20 cellular contexts compared by ENCODE assay signal in genomic region chr7:39691821-39692220, GRCh38.
DNase-seq lines count a peak whose midpoint lies in the region; ATAC-seq and TF ChIP-seq lines count a peak whose summit lies in the region.
"Had no signal": no experiment of that assay in that cellular context is flagged by ENCODE, and none has a peak within 500 bp of the region (broad histone marks: within the 10 kb centered on the region; RNA-seq: fewer than 3 reads in every experiment).

No MANE protein-coding gene starts in this region.

- no peaks in the 10 kb centered on the region for H3K27me3 Mint-ChIP-seq in stimulated activated naive CD8-positive, alpha-beta T cell treated with anti-CD3 and anti-CD28 coated beads, Interleukin-15, amount 100 ng/mL, for 72 hours
- H3K27me3 Mint-ChIP-seq: activated CD4-positive, alpha-beta memory T cell treated with anti-CD3 and anti-CD28 coated beads, Interleukin-2, amount 10 ng/mL, durations not matched to agents 7 days and 5 days; activated naive CD4-positive, alpha-beta T cell treated with anti-CD3 and anti-CD28 coated beads, Interleukin-2, amount 50 U/mL, for 24 hours; activated T-cell treated with anti-CD3 and anti-CD28 coated beads, Interleukin-2, amount 50 U/mL, for 24 hours had no signal

- no peak overlapping the region for H3K9ac ChIP-seq in SK-N-SH
- H3K9ac ChIP-seq: KMS-11 had no signal

- H3K36me3 ChIP-seq in SK-N-SH (replicated peaks in 1 of 2; ENCODE audit: control insufficient read depth in 1 of 2, insufficient read depth in 2 of 2, low read length in 1 of 2) = peaks cover 45 to 84% of the 10 kb centered on the region in 2 experiments

- no peaks in the 10 kb centered on the region for H3K9me3 Mint-ChIP-seq in stimulated activated naive CD8-positive, alpha-beta T cell treated with anti-CD3 and anti-CD28 coated beads, Interleukin-15, amount 100 ng/mL, for 72 hours
- H3K9me3 Mint-ChIP-seq: activated naive CD4-positive, alpha-beta T cell treated with anti-CD3 and anti-CD28 coated beads, Interleukin-2, amount 50 U/mL, for 24 hours had no signal

- POLR2A ChIA-PET in SK-N-SH (lab: Yijun Ruan, JAX) = no interaction called here

- no peak overlapping the region for H3K4me3 ChIP-seq in SK-N-SH (ENCODE audit: low read depth in 2 of 2, low read length in 1 of 2)
- H3K4me3 ChIP-seq: gastroesophageal sphincter, right atrium auricular region, stomach had no signal

- H3K27ac Mint-ChIP-seq in stimulated activated naive CD8-positive, alpha-beta T cell treated with anti-CD3 and anti-CD28 coated beads, Interleukin-15, amount 100 ng/mL, for 72 hours = no peak overlapping the region
- H3K27ac Mint-ChIP-seq: activated CD4-positive, alpha-beta memory T cell treated with anti-CD3 and anti-CD28 coated beads, Interleukin-2, amount 10 ng/mL, durations not matched to agents 7 days and 5 days; activated naive CD4-positive, alpha-beta T cell treated with anti-CD3 and anti-CD28 coated beads, Interleukin-2, amount 50 U/mL, for 24 hours had no signal

- H3K4me3 Mint-ChIP-seq in stimulated activated naive CD8-positive, alpha-beta T cell treated with anti-CD3 and anti-CD28 coated beads, Interleukin-15, amount 100 ng/mL, for 72 hours = no peak overlapping the region
- H3K4me3 Mint-ChIP-seq: activated CD4-positive, alpha-beta memory T cell treated with anti-CD3 and anti-CD28 coated beads, Interleukin-2, amount 10 ng/mL, durations not matched to agents 7 days and 5 days; activated naive CD4-positive, alpha-beta T cell treated with anti-CD3 and anti-CD28 coated beads, Interleukin-2, amount 50 U/mL, for 24 hours; activated T-cell treated with anti-CD3 and anti-CD28 coated beads, Interleukin-2, amount 50 U/mL, for 24 hours had no signal

- H3K4me1 Mint-ChIP-seq in stimulated activated naive CD8-positive, alpha-beta T cell treated with anti-CD3 and anti-CD28 coated beads, Interleukin-15, amount 100 ng/mL, for 72 hours = peaks cover 14% of the 10 kb centered on the region
- H3K4me1 Mint-ChIP-seq: activated CD4-positive, alpha-beta memory T cell treated with anti-CD3 and anti-CD28 coated beads, Interleukin-2, amount 10 ng/mL, durations not matched to agents 7 days and 5 days had no signal

- no peaks in the 10 kb centered on the region; the same call in 1 of the 2 replicates for H3K9me2 ChIP-seq in SK-N-SH

- DNase-seq in stimulated activated naive CD8-positive, alpha-beta T cell treated with anti-CD3 and anti-CD28 coated beads, Interleukin-15, Interleukin-2, amounts not matched to agents 100 U/mL and 50 U/mL, for 24 hours = no peak
- DNase-seq in stimulated activated naive CD8-positive, alpha-beta T cell treated with anti-CD3 and anti-CD28 coated beads, Interleukin-15, amount 100 ng/mL, for 72 hours = no peak
- no peak for DNase-seq in SK-N-SH
- no peak for DNase-seq in epithelial cell of prostate (ENCODE audit: low read depth, low spot score)
- no peak for DNase-seq in NCI-H2227 treated with DMSO at 0.1 percent for 48 hours (lab: John Stamatoyannopoulos, UW)
- DNase-seq: activated CD4-positive, alpha-beta memory T cell treated with anti-CD3 and anti-CD28 coated beads, Interleukin-2, amount 10 ng/mL, durations not matched to agents 7 days and 5 days; activated T-cell treated with anti-CD3 and anti-CD28 coated beads, Interleukin-2, amount 50 U/mL, for 24 hours; Caco-2; caudate nucleus; effector memory CD4-positive, alpha-beta T cell; NCI-H1105; RPMI8226; stomach had no signal

- 21% methylated on average over 2 of the region's 2 CpGs for WGBS in SK-N-SH (ENCODE audit: low lambda C conversion rate)

- CTCF ChIA-PET in SK-N-SH (lab: Yijun Ruan, JAX) = interaction anchor here (1.0 to 2.5 kb wide), 3 partner anchors 16 to 111 kb away, joined by 4 to 8 read pairs (median 4); no protein-coding TSS in a partner anchor

- no peaks in the 10 kb centered on the region for H3K27me3 ChIP-seq in SK-N-SH (ENCODE audit: insufficient read depth)
- H3K27me3 ChIP-seq: gastroesophageal sphincter, right atrium auricular region, stomach had no signal

- TF ChIP-seq CTCF in SK-N-SH (IDR thresholded peaks at IDR 0.05) = no peak

- ATAC-seq in stimulated activated naive CD8-positive, alpha-beta T cell treated with anti-CD3 and anti-CD28 coated beads, Interleukin-15, Interleukin-2, amounts not matched to agents 100 U/mL and 50 U/mL, for 24 hours = peak; percentile 43
- ATAC-seq in stimulated activated naive CD8-positive, alpha-beta T cell treated with anti-CD3 and anti-CD28 coated beads, Interleukin-15, amount 100 ng/mL, for 72 hours = no peak
- ATAC-seq in HG03565 (IDR thresholded peaks at IDR 0.05; ENCODE audit: unreplicated experiment) (no peak), GM18517 (IDR thresholded peaks at IDR 0.05; ENCODE audit: unreplicated experiment) (no peak), HG03095 (IDR thresholded peaks at IDR 0.05; ENCODE audit: unreplicated experiment) (no peak)
- ATAC-seq: gastroesophageal sphincter had no signal

- no peak for TF ChIP-seq RAD21 in SK-N-SH (IDR thresholded peaks at IDR 0.05; ENCODE audit: low read length)

- no peaks in the 10 kb centered on the region for H3K9me3 ChIP-seq in SK-N-SH
- H3K9me3 ChIP-seq: Caco-2, gastroesophageal sphincter, right atrium auricular region, stomach had no signal

- H3K79me2 ChIP-seq in SK-N-SH (ENCODE audit: insufficient read depth) = peaks cover 79% of the 10 kb centered on the region

- peak overlapping the region in 1 of 2 experiments; percentile 78; a peak in 2 of 4 replicates for H3K27ac ChIP-seq in SK-N-SH (ENCODE audit: low read depth in 2 of 2, low read length in 1 of 2)
- H3K27ac ChIP-seq in epithelial cell of prostate = peak overlapping the region; percentile 82
- H3K27ac ChIP-seq: gastroesophageal sphincter, KMS-11, right atrium auricular region, stomach had no signal

- peaks cover 5% of the 10 kb centered on the region; the same call in 1 of the 2 replicates for H4K20me1 ChIP-seq in SK-N-SH (ENCODE audit: insufficient read depth)

- H2AFZ ChIP-seq in SK-N-SH (ENCODE audit: low read depth) = no peak overlapping the region

- TF ChIP-seq EP300 in SK-N-SH (IDR thresholded peaks at IDR 0.05; ENCODE audit: borderline replicate concordance in 1 of 2, low read depth in 1 of 2, low read length in 1 of 2) = peak in 1 of 2 experiments; percentile 54; a peak in 2 of 4 replicates

- H3K4me1 ChIP-seq in SK-N-SH (ENCODE audit: control insufficient read depth in 1 of 2, insufficient read depth in 2 of 2, low read depth in 1 of 2, low read length in 1 of 2) = peaks cover 0 to 19% of the 10 kb centered on the region in 2 experiments; a peak in 3 of 4 replicates
- H3K4me1 ChIP-seq: Caco-2, gastroesophageal sphincter, right atrium auricular region had no signal

- H3F3A ChIP-seq in SK-N-SH (replicated peaks; ENCODE audit: insufficient read depth) = peaks cover 29% of the 10 kb centered on the region

- H3K4me2 ChIP-seq in SK-N-SH = no peak overlapping the region
- H3K4me2 ChIP-seq: KMS-11 had no signal

TF ChIP-seq in SK-N-SH, 30 proteins besides CTCF, POLR2A, EP300 and RAD21 (continues in another document):
- TF ChIP-seq IRF3 (IDR thresholded peaks at IDR 0.05; ENCODE audit: low read depth, low read length) = no peak
- TF ChIP-seq ELF1 (IDR thresholded peaks at IDR 0.05) = no peak
- TF ChIP-seq TEAD4 (IDR thresholded peaks at IDR 0.05; ENCODE audit: borderline replicate concordance, insufficient read depth) = 0 out of 2 replicates have a peak, but pooled peaks have one; percentile 9
- peak; percentile 34; the same call in 1 of the 2 replicates for TF ChIP-seq NFIC (IDR thresholded peaks at IDR 0.05; ENCODE audit: borderline replicate concordance)
- TF ChIP-seq CHD2 (IDR thresholded peaks at IDR 0.05; ENCODE audit: low read length, partially characterized antibody) = no peak
- no peak for TF ChIP-seq MXI1 (IDR thresholded peaks at IDR 0.05; ENCODE audit: low read depth, low read length)
- TF ChIP-seq EZH2phosphoT487 (IDR thresholded peaks at IDR 0.05; ENCODE audit: borderline replicate concordance, low read depth) = no peak
- TF ChIP-seq FOSL2 (IDR thresholded peaks at IDR 0.05; ENCODE audit: borderline replicate concordance, low read depth) = peak; percentile 93
- TF ChIP-seq FOXJ3 (CRISPR knock-in tag; IDR thresholded peaks at IDR 0.05) = no peak
- peak; percentile 76; the same call in 1 of the 2 replicates for TF ChIP-seq MEF2A (IDR thresholded peaks at IDR 0.05; ENCODE audit: borderline replicate concordance, low read depth)
- TF ChIP-seq MAX (IDR thresholded peaks at IDR 0.05; ENCODE audit: low read depth) = peak; percentile 71
- no peak for TF ChIP-seq ZBTB33 (IDR thresholded peaks at IDR 0.05; ENCODE audit: borderline replicate concordance, low read depth)
- no peak for TF ChIP-seq TAF1 (IDR thresholded peaks at IDR 0.05; ENCODE audit: borderline replicate concordance, low read depth, low read length)
